9 cellular contexts compared by ENCODE assay signal in the genomic region with DNA sequence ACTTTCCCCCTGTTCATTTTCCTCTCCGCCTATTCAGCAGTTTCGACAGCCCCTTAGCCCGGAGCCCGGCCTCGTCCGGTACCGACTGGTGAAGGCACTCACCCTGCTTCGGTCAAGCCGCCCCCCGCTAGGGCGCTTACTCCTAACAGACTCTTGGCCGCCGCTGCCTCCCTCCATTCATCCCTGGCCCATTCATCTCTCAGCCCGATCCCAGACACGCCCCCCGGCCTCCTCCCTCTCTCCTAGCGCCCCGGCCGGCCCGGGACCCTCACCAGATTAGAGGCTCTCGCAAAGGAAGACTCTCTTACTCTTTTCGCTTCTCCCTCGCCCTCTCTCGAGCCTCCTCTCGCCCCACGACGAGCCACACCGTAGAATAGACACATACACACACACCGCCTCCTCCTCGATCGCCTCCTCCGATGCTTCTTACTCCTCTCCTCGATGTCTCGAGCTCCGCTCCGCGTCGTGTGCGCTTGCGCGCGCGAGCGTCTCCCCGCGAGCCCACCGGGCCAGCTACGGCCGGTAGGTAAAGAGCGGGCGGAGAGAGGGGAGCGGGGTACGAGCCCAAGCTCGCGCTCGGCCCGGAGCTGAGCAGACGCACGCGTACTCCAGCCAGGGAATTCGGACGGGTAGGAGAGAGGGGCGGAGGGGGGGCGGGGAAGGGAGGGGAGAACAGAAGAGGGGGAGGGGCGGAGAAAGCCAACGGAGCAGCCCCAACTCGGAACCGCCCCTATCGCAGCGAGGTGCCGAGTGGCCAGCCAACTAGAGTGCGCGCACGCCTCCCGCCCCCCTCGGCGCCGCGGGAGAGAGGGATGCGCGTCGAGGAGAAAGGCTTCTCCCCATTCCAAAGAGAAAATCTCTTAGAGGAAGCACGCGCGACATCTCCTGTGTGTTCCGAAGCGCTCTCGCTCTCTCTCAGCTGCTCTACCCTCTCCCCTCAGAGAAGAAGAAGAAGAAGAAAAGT. TPM values are rescaled to one million over a fixed set of nuclear protein-coding genes. Genes with fewer than 3 reads are reported as not detected.
A peak's percentile ranks its signal among the peaks of the same experiment; 100 is the strongest.
DNase-seq lines count a peak whose midpoint lies in the region; ATAC-seq, FAIRE-seq and TF ChIP-seq lines count a peak whose summit lies in the region.
"Had no signal": no experiment of that assay in that cellular context is flagged by ENCODE, and none has a peak within 500 bp of the region (broad histone marks: within the 10 kb centered on the region; RNA-seq: fewer than 3 reads in every experiment).

A gene (minus strand): TSS at position 633 of the 964 bp plus-strand sequence.

- H3K27ac ChIP-seq in A549 (peak within 1 kb of the TSS in 1 of 2 experiments; percentile 42; a peak in 3 of 6 replicates), HUES48 (ENCODE audit: low read depth, low read length) (peak within 1 kb of the TSS; percentile 97), SJSA1 (no peak within 1 kb of the TSS), adrenal gland (peak within 1 kb of the TSS in 4 of 5 donors; percentile 51 to 86 (median 70)), thyroid gland (peak within 1 kb of the TSS; percentile 41 to 49 (median 46))
- H3K27ac ChIP-seq: BLaER1 treated with 17β-estradiol and CSF1 and Interleukin-3, amounts not matched to agents 10 nM and 100 nM had no signal

- no peak for TF ChIP-seq POLR2A in A549 (IDR thresholded peaks at IDR 0.05; ENCODE audit: low read length)
- TF ChIP-seq POLR2A in adrenal gland (IDR thresholded peaks at IDR 0.05): peak in 1 of 2 donors; percentile 25
- TF ChIP-seq POLR2A in thyroid gland (IDR thresholded peaks at IDR 0.05): peak in 1 of 2 donors; percentile 30

- H3K4me3 ChIP-seq in A549 (peak within 1 kb of the TSS; percentile 68), HUES48 (ENCODE audit: low read depth, low read length) (peak within 1 kb of the TSS; percentile 96), SJSA1 (peak within 1 kb of the TSS; percentile 34), adrenal gland (peak within 1 kb of the TSS in 2 of 4 donors; percentile 7 to 53), thyroid gland (replicated peaks in 1 of 3) (peak within 1 kb of the TSS in 2 of 3 donors; percentile 27 to 30)
- H3K4me3 ChIP-seq: BLaER1 treated with 17β-estradiol and CSF1 and Interleukin-3, amounts not matched to agents 10 nM and 100 nM had no signal

- no peak for TF ChIP-seq CTCF in A549 (IDR thresholded peaks at IDR 0.05)
- TF ChIP-seq CTCF in adrenal gland (IDR thresholded peaks at IDR 0.05): no peak
- no peak for TF ChIP-seq CTCF in thyroid gland (IDR thresholded peaks at IDR 0.05)

- H3K9me3 ChIP-seq in A549: no peaks in the 10 kb centered on the region; the same call in 2 of the 3 replicates
- peaks cover 20% of the 10 kb centered on the region for H3K9me3 ChIP-seq in HUES48 (ENCODE audit: control insufficient read depth, insufficient read depth, low read length)
- no peaks in the 10 kb centered on the region for H3K9me3 ChIP-seq in SJSA1 (replicated peaks)
- H3K9me3 ChIP-seq in adrenal gland (replicated peaks in 1 of 3): peaks cover 0 to 3% (median 0%) of the 10 kb centered on the region in 3 donors
- H3K9me3 ChIP-seq in thyroid gland: no peaks in the 10 kb centered on the region

- intact Hi-C loops in adrenal gland (cut with DNase I): no loop called here
- intact Hi-C loops in Right ventricle myocardium superior (cut with DNase I): no loop called here
- intact Hi-C loops in thyroid gland (cut with DNase I): no loop called here

- no peak for TF ChIP-seq RAD21 in A549 (conservative IDR thresholded peaks at IDR 0.05 in 1 of 2, IDR thresholded peaks at IDR 0.05 in 1 of 2)

- H3K27me3 ChIP-seq in HUES48 (ENCODE audit: control insufficient read depth, insufficient read depth, low read length) (no peaks in the 10 kb centered on the region), SJSA1 (replicated peaks) (peaks cover 4% of the 10 kb centered on the region; the same call in 1 of the 2 replicates), adrenal gland (no peaks in the 10 kb centered on the region), thyroid gland (no peaks in the 10 kb centered on the region)

- no peaks in the 10 kb centered on the region for H3K36me3 ChIP-seq in HUES48 (ENCODE audit: control insufficient read depth, insufficient read depth, low read length)
- H3K36me3 ChIP-seq in SJSA1: no peaks in the 10 kb centered on the region
- no peaks in the 10 kb centered on the region for H3K36me3 ChIP-seq in adrenal gland (replicated peaks in 1 of 2)
- no peaks in the 10 kb centered on the region for H3K36me3 ChIP-seq in thyroid gland
- H3K36me3 ChIP-seq: BLaER1 treated with 17β-estradiol and CSF1 and Interleukin-3, amounts not matched to agents 10 nM and 100 nM had no signal

- H3K9ac ChIP-seq in HUES48 (ENCODE audit: low read depth, low read length): peak within 1 kb of the TSS; percentile 96
- H3K9ac ChIP-seq: BLaER1 treated with 17β-estradiol and CSF1 and Interleukin-3, amounts not matched to agents 10 nM and 100 nM had no signal

- DNase-seq in A549 (ENCODE audit: low read depth in 1 of 2, low spot score in 1 of 2) (peak; percentile 35 to 48), SJSA1 (ENCODE audit: low read depth in 1 of 2, low spot score in 2 of 2) (peak; percentile 14 to 45), adrenal gland (peak; percentile 82 to 90 (median 84)), Right ventricle myocardium superior (peak; percentile 80), non-pigmented ciliary epithelial cell (ENCODE audit: low read depth) (peak; percentile 17), thyroid gland (peak; percentile 79 to 83)

- CTCF ChIA-PET in A549 (lab: Yijun Ruan, JAX): no interaction called here

- FAIRE-seq in A549 (lab: Jason Lieb, UNC): no peak

- WGBS in A549 (ENCODE audit: missing lambda C conversion rate): 3% methylated on average over 63 of the region's 88 CpGs
- WGBS in adrenal gland, 4 donors: 0 to 44% (median 21%) methylated on average over 23 to 82 of the region's 88 CpGs
- WGBS in thyroid gland, 2 donors: 2 to 3% methylated on average over 26 to 61 of the region's 88 CpGs

- H3K4me1 ChIP-seq in A549 (peaks cover 4% of the 10 kb centered on the region; the same call in 1 of the 3 replicates), HUES48 (ENCODE audit: control insufficient read depth, insufficient read depth, low read length) (peaks cover 6% of the 10 kb centered on the region), SJSA1 (replicated peaks) (no peaks in the 10 kb centered on the region), adrenal gland (replicated peaks in 1 of 2) (no peaks in the 10 kb centered on the region), thyroid gland (no peaks in the 10 kb centered on the region)
- H3K4me1 ChIP-seq: BLaER1 treated with 17β-estradiol and CSF1 and Interleukin-3, amounts not matched to agents 10 nM and 100 nM had no signal

- POLR2A ChIA-PET in A549 (lab: Yijun Ruan, JAX): no interaction called here

- no peak for TF ChIP-seq EP300 in A549 (IDR thresholded peaks at IDR 0.05)

- H3K4me2 ChIP-seq in A549: peak within 1 kb of the TSS; percentile 99
- H3K4me2 ChIP-seq: BLaER1 treated with 17β-estradiol and CSF1 and Interleukin-3, amounts not matched to agents 10 nM and 100 nM had no signal

- peak; percentile 80 to 91 for ATAC-seq in A549
- peak; percentile 94 for ATAC-seq in Right ventricle myocardium superior (ENCODE audit: poor library complexity)
- ATAC-seq in HG02571 (IDR thresholded peaks at IDR 0.05; ENCODE audit: unreplicated experiment): no peak

TF ChIP-seq in A549, 52 proteins besides CTCF, POLR2A, EP300 and RAD21:
- TF ChIP-seq HEYL (CRISPR knock-in tag; IDR thresholded peaks at IDR 0.05): no peak
- TF ChIP-seq, protein P1, sequence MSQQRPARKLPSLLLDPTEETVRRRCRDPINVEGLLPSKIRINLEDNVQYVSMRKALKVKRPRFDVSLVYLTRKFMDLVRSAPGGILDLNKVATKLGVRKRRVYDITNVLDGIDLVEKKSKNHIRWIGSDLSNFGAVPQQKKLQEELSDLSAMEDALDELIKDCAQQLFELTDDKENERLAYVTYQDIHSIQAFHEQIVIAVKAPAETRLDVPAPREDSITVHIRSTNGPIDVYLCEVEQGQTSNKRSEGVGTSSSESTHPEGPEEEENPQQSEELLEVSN (IDR thresholded peaks at IDR 0.05; ENCODE audit: borderline replicate concordance, low read depth): peak; percentile 79; the same call in 1 of the 2 replicates
- TF ChIP-seq, protein P2, sequence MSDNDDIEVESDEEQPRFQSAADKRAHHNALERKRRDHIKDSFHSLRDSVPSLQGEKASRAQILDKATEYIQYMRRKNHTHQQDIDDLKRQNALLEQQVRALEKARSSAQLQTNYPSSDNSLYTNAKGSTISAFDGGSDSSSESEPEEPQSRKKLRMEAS (IDR thresholded peaks at IDR 0.05): peak; percentile 48; the same call in 1 of the 2 replicates

RNA-seq across cellular contexts. Expression of the gene that starts here (rescaled TPM):
- 0.05 and 0.08 TPM in 2 replicates for polyA plus RNA-seq in A549 (2011; rRNA removed)
- 0.01 TPM in 2 replicates for polyA plus RNA-seq in A549 (2012; cell fraction: cytosol; rRNA removed)
- polyA plus RNA-seq in A549 (2012; cell fraction: nucleus; rRNA removed): under 0.01 and 0.01 TPM in 2 replicates
- 0.03 to 0.04 TPM in 2 of 3 replicates, not detected in the other for polyA plus RNA-seq in A549 (2017; fragmentation: RNase III; extraction: RNeasy Plus Mini Kit Qiagen cat#74134 plus additional on column Dnase treatment)
- 0.05 and 0.12 TPM in 2 replicates for polyA minus RNA-seq in A549 (2011; rRNA and poly(A)+ RNA removed)
- 0.05 TPM in 1 of 2 replicates, not detected in the other for total RNA-seq in SJSA1 (2014; rRNA removed; shearing (Covaris generic))
- total RNA-seq in adrenal gland: 10 to 100 TPM in 7 of 8 donors, 1 to 10 TPM in 1; 9.5 to 27.2 (median 15.2) TPM
- polyA plus RNA-seq in adrenal gland: 1 to 10 TPM; 1.2 to 3.6 (median 1.5) TPM
- total RNA-seq in Right ventricle myocardium superior: 0.89 TPM
- 1 to 10 TPM; 2.3 to 7.0 (median 4.6) TPM for total RNA-seq in thyroid gland

Comparison
In these comparisons a context has a peak if more than half of its experiments do, and no peak if none do; other contexts are left out.
1. Peak in DNase-seq, ATAC-seq, H3K4me3 ChIP-seq and H3K4me2 ChIP-seq in A549; RNA of the gene not detected or under 1 TPM.
2. Peak in DNase-seq and H3K4me3 ChIP-seq in SJSA1; RNA of the gene not detected or under 1 TPM.
3. Peak in DNase-seq and ATAC-seq in Right ventricle myocardium superior; RNA of the gene not detected or under 1 TPM.
4. DNase-seq: peak in every context shown above with its lines; median percentile 84 in adrenal gland; 81 in thyroid gland; 80 in Right ventricle myocardium superior; 42 in A549; 30 in SJSA1; 17 in non-pigmented ciliary epithelial cell.